ENCODE assay signal across 8 cellular contexts in the genomic region with DNA sequence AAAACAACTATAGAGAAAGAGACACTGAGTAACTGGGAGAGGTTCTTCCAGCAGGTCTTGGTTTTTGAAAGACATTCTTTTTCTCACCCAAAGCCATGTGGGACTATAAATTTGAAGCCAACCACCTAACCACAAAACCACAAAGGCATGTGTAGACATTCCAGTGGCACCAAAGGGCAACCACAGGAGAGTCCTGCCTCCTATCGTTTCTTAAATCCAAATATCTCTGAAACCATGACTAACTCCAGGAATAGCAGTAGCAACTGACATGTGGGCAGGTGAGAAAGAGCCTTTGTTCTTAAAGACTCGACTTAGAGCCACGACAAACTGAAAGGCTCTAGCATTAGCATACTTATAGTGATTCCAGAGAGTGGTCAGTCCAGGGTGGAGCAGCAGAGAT. TPM values are rescaled to one million over a fixed set of nuclear protein-coding genes. Genes with fewer than 3 reads are reported as not detected.
DNase-seq lines count a peak whose midpoint lies in the region; ATAC-seq and TF ChIP-seq lines count a peak whose summit lies in the region.

No MANE protein-coding gene starts in this region.

- H3K36me3 ChIP-seq in KMS-11 (ENCODE audit: insufficient read depth) (no peaks in the 10 kb centered on the region), adipocyte (ENCODE audit: control insufficient read depth, insufficient read depth, low read length, severe bottlenecking) (no peaks in the 10 kb centered on the region), uterus (no peaks in the 10 kb centered on the region)

- peak overlapping the region; percentile 44; the same call in 1 of the 2 replicates for H3K27ac ChIP-seq in KMS-11
- H3K27ac ChIP-seq in dorsolateral prefrontal cortex: no peak overlapping the region
- H3K27ac ChIP-seq in coronary artery: no peak overlapping the region
- no peak overlapping the region for H3K27ac ChIP-seq in uterus

- H3K79me2 ChIP-seq in KMS-11 (ENCODE audit: insufficient read depth, low read depth): no peaks in the 10 kb centered on the region

- H3K27me3 ChIP-seq in KMS-11 (ENCODE audit: insufficient read depth, low read depth) (no peaks in the 10 kb centered on the region; the same call in 1 of the 2 replicates), adipocyte (replicated peaks; ENCODE audit: control insufficient read depth, insufficient read depth, low read length) (peaks cover 60% of the 10 kb centered on the region), dorsolateral prefrontal cortex (peaks cover 0 to 9% (median 0%) of the 10 kb centered on the region in 45 donors), uterus (no peaks in the 10 kb centered on the region)

- no peak for TF ChIP-seq POLR2A in uterus (IDR thresholded peaks at IDR 0.05)

- ATAC-seq in GM18511 (IDR thresholded peaks at IDR 0.05; ENCODE audit: unreplicated experiment): peak; percentile 45
- no peak for ATAC-seq in left lobe of liver

- no peaks in the 10 kb centered on the region for H4K20me1 ChIP-seq in KMS-11 (ENCODE audit: insufficient read depth)

- DNase-seq in adipocyte (ENCODE audit: low read depth) (peak; percentile 33), non-pigmented ciliary epithelial cell (ENCODE audit: low read depth) (peak; percentile 85), dorsolateral prefrontal cortex (no peak), left lobe of liver (ENCODE audit: low spot score) (no peak), coronary artery (ENCODE audit: low spot score) (no peak), uterus (no peak)

- peak overlapping the region; percentile 67 for H3K4me2 ChIP-seq in KMS-11

- intact Hi-C loops in dorsolateral prefrontal cortex (cut with DNase I) (loop anchor here (5.0 kb wide), 2 partner anchors 55 to 375 kb away; no protein-coding TSS in a partner anchor), uterus (cut with DNase I; ENCODE audit: low total_unique reads) (no loop called here)

- TF ChIP-seq CTCF in KMS-11 (conservative IDR thresholded peaks at IDR 0.05; ENCODE audit: low read depth, low read length): no peak
- TF ChIP-seq CTCF in dorsolateral prefrontal cortex (IDR thresholded peaks at IDR 0.05 in 54 of 56, conservative IDR thresholded peaks at IDR 0.05 in 2 of 56; ENCODE audit: low read depth in 1 of 56, partially characterized antibody in 56 of 56): no peak
- TF ChIP-seq CTCF in coronary artery (IDR thresholded peaks at IDR 0.05): no peak
- no peak for TF ChIP-seq CTCF in uterus (IDR thresholded peaks at IDR 0.05)

- H3K9me3 ChIP-seq in adipocyte (ENCODE audit: control insufficient read depth, low read length): no peaks in the 10 kb centered on the region
- H3K9me3 ChIP-seq in uterus: no peaks in the 10 kb centered on the region

- no peak overlapping the region for H2AFZ ChIP-seq in KMS-11 (ENCODE audit: low read depth)

- H3K4me1 ChIP-seq in KMS-11 (ENCODE audit: low read depth, poor library complexity, severe bottlenecking) (peaks cover 59% of the 10 kb centered on the region), adipocyte (ENCODE audit: control insufficient read depth, insufficient read depth, low read length) (no peaks in the 10 kb centered on the region), uterus (no peaks in the 10 kb centered on the region)

- H3K9ac ChIP-seq in KMS-11 (no peak overlapping the region), adipocyte (ENCODE audit: low read length) (no peak overlapping the region)

- H3K4me3 ChIP-seq in KMS-11 (IDR thresholded peaks at IDR 0.05; ENCODE audit: insufficient read depth, low read depth, low read length) (no peak overlapping the region), adipocyte (ENCODE audit: low read length) (no peak overlapping the region), dorsolateral prefrontal cortex (no peak overlapping the region), coronary artery (no peak overlapping the region), uterus (no peak overlapping the region)

RNA-seq across cellular contexts. Expression of a gene that starts 9.3 kb away (rescaled TPM):
- total RNA-seq in dorsolateral prefrontal cortex (10 to 100 TPM in 13 of 120 experiments, 1 to 10 TPM in 107; 1.7 to 12.6 (median 6.0) TPM), left lobe of liver (not detected), uterus (10 to 100 TPM in 1 of 4 donors, not detected in 3; 33.5 TPM)

Comparison
In these comparisons a context has a peak if more than half of its experiments do, and no peak if none do; other contexts are left out.
1. DNase-seq: peak in adipocyte (single experiment) and non-pigmented ciliary epithelial cell (single experiment); none in dorsolateral prefrontal cortex (0 of 10), left lobe of liver (single experiment), coronary artery (single experiment) and uterus (0 of 2).